ENCODE assay signal across 10 cellular contexts in the genomic region with DNA sequence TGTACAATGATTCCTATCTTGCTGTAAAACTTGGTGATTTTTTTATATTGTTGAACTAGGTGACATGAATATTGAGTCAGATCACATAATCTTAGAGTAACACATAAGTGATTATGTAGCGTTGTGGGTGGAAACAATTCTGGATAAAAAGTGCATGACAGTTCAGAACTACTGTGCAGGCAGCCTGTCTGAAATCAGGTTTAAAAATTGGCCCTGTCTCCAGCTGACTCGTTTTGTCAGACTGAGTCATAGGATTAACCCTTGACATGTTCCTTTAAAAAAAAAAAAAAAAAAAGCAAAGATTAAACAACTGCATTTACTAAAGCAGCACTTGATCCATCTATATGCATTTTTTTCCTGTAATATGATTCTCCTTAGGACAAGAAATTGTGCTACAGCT.
DNase-seq lines count a peak whose midpoint lies in the region; ATAC-seq, FAIRE-seq and TF ChIP-seq lines count a peak whose summit lies in the region.
"Had no signal": no experiment of that assay in that cellular context is flagged by ENCODE, and none has a peak within 500 bp of the region (broad histone marks: within the 10 kb centered on the region; RNA-seq: fewer than 3 reads in every experiment).

No MANE protein-coding gene starts in this region.

- peak; percentile 45 for ATAC-seq in mucosa of descending colon
- ATAC-seq: GM12878; naive thymus-derived CD4-positive, alpha-beta T cell had no signal

- no peaks in the 10 kb centered on the region for H3K36me3 Mint-ChIP-seq in CD14-positive monocyte
- H3K36me3 Mint-ChIP-seq: naive thymus-derived CD4-positive, alpha-beta T cell had no signal

- in situ Hi-C loops in Caki2 (cut with HindIII; ENCODE audit: low pct_unique_long_range_greater_than_20kb, low sequenced_read_pairs), result no loop called here

- TF ChIP-seq CTCF in bronchial epithelial cell (IDR thresholded peaks at IDR 0.05; ENCODE audit: insufficient read depth, low read length, severe bottlenecking), result no peak
- TF ChIP-seq CTCF in mucosa of descending colon (IDR thresholded peaks at IDR 0.05), result no peak
- no peak for TF ChIP-seq CTCF in ascending aorta (IDR thresholded peaks at IDR 0.05)
- TF ChIP-seq CTCF in CD14-positive monocyte (IDR thresholded peaks at IDR 0.05), result no peak

- DNase-seq in Caki2 (ENCODE audit: low read depth) (peak; percentile 42), bronchial epithelial cell (ENCODE audit: low read depth) (peak; percentile 77), mucosa of descending colon (no peak), ascending aorta (ENCODE audit: low spot score in 2 of 2) (no peak), hippocampal formation (lab: John Stamatoyannopoulos, UW) (no peak), ureter (ENCODE audit: low spot score) (no peak), CD14-positive monocyte (ENCODE audit: low spot score) (no peak)
- DNase-seq: naive thymus-derived CD4-positive, alpha-beta T cell had no signal

- H3K4me1 Mint-ChIP-seq in CD14-positive monocyte, result peaks cover 28% of the 10 kb centered on the region

- H3K9me3 Mint-ChIP-seq in CD14-positive monocyte, result no peaks in the 10 kb centered on the region
- H3K9me3 Mint-ChIP-seq: naive thymus-derived CD4-positive, alpha-beta T cell had no signal

- H3K27me3 ChIP-seq in HUES6 (ENCODE audit: control insufficient read depth, insufficient read depth, low read length), result no peaks in the 10 kb centered on the region
- no peaks in the 10 kb centered on the region for H3K27me3 ChIP-seq in bronchial epithelial cell (ENCODE audit: control insufficient read depth, insufficient read depth, low read length)
- no peaks in the 10 kb centered on the region for H3K27me3 ChIP-seq in ascending aorta

- no peak overlapping the region for H3K27ac Mint-ChIP-seq in CD14-positive monocyte
- H3K27ac Mint-ChIP-seq: naive thymus-derived CD4-positive, alpha-beta T cell had no signal

- no peaks in the 10 kb centered on the region for H3K36me3 ChIP-seq in HUES6 (ENCODE audit: control insufficient read depth, insufficient read depth, low read length)
- no peaks in the 10 kb centered on the region for H3K36me3 ChIP-seq in bronchial epithelial cell (ENCODE audit: control insufficient read depth, insufficient read depth, low read length)
- H3K36me3 ChIP-seq in mucosa of descending colon (ENCODE audit: low read depth), result no peaks in the 10 kb centered on the region
- H3K36me3 ChIP-seq in ascending aorta, result no peaks in the 10 kb centered on the region

- no peak for FAIRE-seq in bronchial epithelial cell (lab: Jason Lieb, UNC)
- FAIRE-seq: GM12878 had no signal

- H3K27ac ChIP-seq in HUES6 (ENCODE audit: low read depth, low read length), result peak overlapping the region; percentile 38; the same call in 1 of the 2 replicates
- H3K27ac ChIP-seq in ascending aorta, result peak overlapping the region in 1 of 2 donors; percentile 46

- intact Hi-C loops in mucosa of descending colon (cut with DNase I, micrococcal nuclease) (no loop called here), ascending aorta (cut with DNase I) (no loop called here), CD14-positive monocyte (cut with micrococcal nuclease) (no loop called here)

- no peak overlapping the region for H3K4me3 ChIP-seq in HUES6 (ENCODE audit: low read depth, low read length)
- H3K4me3 ChIP-seq in bronchial epithelial cell (ENCODE audit: low read depth, low read length), result no peak overlapping the region
- no peak overlapping the region for H3K4me3 ChIP-seq in mucosa of descending colon
- no peak overlapping the region for H3K4me3 ChIP-seq in ascending aorta
- H3K4me3 ChIP-seq: GM12878 had no signal

- H3K9ac ChIP-seq in HUES6 (ENCODE audit: low read length), result no peak overlapping the region

- H3K27me3 Mint-ChIP-seq in CD14-positive monocyte (ENCODE audit: low read depth in 3 of 3), result no peaks in the 10 kb centered on the region
- H3K27me3 Mint-ChIP-seq: naive thymus-derived CD4-positive, alpha-beta T cell had no signal

- H3K9me3 ChIP-seq in HUES6 (ENCODE audit: control insufficient read depth, insufficient read depth, low read depth, low read length), result no peaks in the 10 kb centered on the region
- H3K9me3 ChIP-seq in mucosa of descending colon, result no peaks in the 10 kb centered on the region
- no peaks in the 10 kb centered on the region for H3K9me3 ChIP-seq in ascending aorta

- H3K4me3 Mint-ChIP-seq in CD14-positive monocyte, result no peak overlapping the region
- H3K4me3 Mint-ChIP-seq: naive thymus-derived CD4-positive, alpha-beta T cell had no signal

- H3K4me1 ChIP-seq in HUES6 (ENCODE audit: control insufficient read depth, insufficient read depth, low read length) (peaks cover 49% of the 10 kb centered on the region), mucosa of descending colon (ENCODE audit: low read depth) (peaks cover 7% of the 10 kb centered on the region), ascending aorta (peaks cover 0 to 11% of the 10 kb centered on the region in 2 donors)

Comparison
In these comparisons a context has a peak if more than half of its experiments do, and no peak if none do; other contexts are left out.
1. DNase-seq: peak in Caki2 (single experiment) and bronchial epithelial cell (single experiment); none in mucosa of descending colon (0 of 3), ascending aorta (0 of 2), hippocampal formation (0 of 2), ureter (single experiment) and CD14-positive monocyte (single experiment).